17 cellular contexts compared by ENCODE assay signal in the genomic region with DNA sequence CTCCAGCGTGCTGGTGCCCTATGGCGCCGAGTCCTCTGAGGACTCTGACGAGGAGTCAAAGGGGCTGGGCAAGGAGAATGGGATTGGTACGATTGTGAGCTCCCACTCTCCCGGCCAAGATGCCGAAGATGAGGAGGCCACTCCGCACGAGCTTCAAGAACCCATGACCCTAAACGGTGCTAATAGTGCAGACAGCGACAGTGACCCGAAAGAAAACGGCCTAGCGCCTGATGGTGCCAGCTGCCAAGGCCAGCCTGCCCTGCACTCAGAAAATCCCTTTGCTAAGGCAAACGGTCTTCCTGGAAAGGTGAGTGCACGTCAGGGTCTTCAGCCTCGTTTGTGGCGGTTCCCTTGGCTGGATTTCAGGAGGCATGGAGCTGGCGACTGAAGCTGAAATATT. TPM values are rescaled to one million over a fixed set of nuclear protein-coding genes. Genes with fewer than 3 reads are reported as not detected.
DNase-seq lines count a peak whose midpoint lies in the region; ATAC-seq, FAIRE-seq and TF ChIP-seq lines count a peak whose summit lies in the region.
"Had no signal": no experiment of that assay in that cellular context is flagged by ENCODE, and none has a peak within 500 bp of the region (broad histone marks: within the 10 kb centered on the region; RNA-seq: fewer than 3 reads in every experiment).

No MANE protein-coding gene starts in this region.

- H3K4me1 ChIP-seq in OCI-LY7 (ENCODE audit: insufficient read depth, low read length, poor library complexity, severe bottlenecking) (no peaks in the 10 kb centered on the region), endothelial cell of umbilical vein (ENCODE audit: control insufficient read depth, extremely low read depth, insufficient read depth, low read length) (no peaks in the 10 kb centered on the region), smooth muscle cell (ENCODE audit: low read depth) (no peaks in the 10 kb centered on the region), Karpas-422 (ENCODE audit: low read length) (no peaks in the 10 kb centered on the region)
- H3K4me1 ChIP-seq: BLaER1 treated with 17β-estradiol and CSF1 and Interleukin-3, amounts not matched to agents 10 nM and 100 nM; Caco-2 had no signal

- no peak for TF ChIP-seq CTCF in OCI-LY7 (conservative IDR thresholded peaks at IDR 0.05; ENCODE audit: low read length)
- TF ChIP-seq CTCF in endothelial cell of umbilical vein (IDR thresholded peaks at IDR 0.05; ENCODE audit: extremely low read depth in 1 of 2, insufficient read depth in 1 of 2, low read depth in 1 of 2, low read length in 2 of 2) = no peak
- TF ChIP-seq CTCF in progenitor cell of endocrine pancreas (IDR thresholded peaks at IDR 0.05; ENCODE audit: unreplicated experiment) = no peak
- TF ChIP-seq CTCF in smooth muscle cell (IDR thresholded peaks at IDR 0.05; ENCODE audit: borderline replicate concordance, insufficient read depth, poor library complexity, severe bottlenecking) = no peak

- no peak overlapping the region for H3K9ac ChIP-seq in endothelial cell of umbilical vein (replicated peaks; ENCODE audit: extremely low read depth, insufficient read depth, low read length)
- H3K9ac ChIP-seq in smooth muscle cell (ENCODE audit: low read depth) = no peak overlapping the region
- no peak overlapping the region for H3K9ac ChIP-seq in Karpas-422 (ENCODE audit: low read length)
- H3K9ac ChIP-seq: BLaER1 treated with 17β-estradiol and CSF1 and Interleukin-3, amounts not matched to agents 10 nM and 100 nM had no signal

- H3K36me3 ChIP-seq in OCI-LY7 (ENCODE audit: insufficient read depth, low read length) (peaks cover 94% of the 10 kb centered on the region), endothelial cell of umbilical vein (ENCODE audit: control insufficient read depth in 2 of 2, extremely low read depth in 1 of 2, insufficient read depth in 2 of 2, low read length in 2 of 2) (peaks cover 37% of the 10 kb centered on the region in 2 experiments), smooth muscle cell (ENCODE audit: low read depth) (peaks cover 3% of the 10 kb centered on the region), Karpas-422 (ENCODE audit: insufficient read depth, low read length) (peaks cover 25% of the 10 kb centered on the region)

- H3K9me3 Mint-ChIP-seq in activated naive CD8-positive, alpha-beta T cell treated with anti-CD3 and anti-CD28 coated beads, Interleukin-2, amount 50 U/mL, for 24 hours = no peaks in the 10 kb centered on the region
- no peaks in the 10 kb centered on the region for H3K9me3 Mint-ChIP-seq in progenitor cell of endocrine pancreas (ENCODE audit: low read depth)
- H3K9me3 Mint-ChIP-seq: CD8-positive, alpha-beta T cell; H9 had no signal

- H3K9me3 ChIP-seq in OCI-LY7 (ENCODE audit: low read length) (no peaks in the 10 kb centered on the region), endothelial cell of umbilical vein (replicated peaks; ENCODE audit: control insufficient read depth, insufficient read depth, low read length) (no peaks in the 10 kb centered on the region), smooth muscle cell (replicated peaks; ENCODE audit: low read depth) (no peaks in the 10 kb centered on the region), Karpas-422 (ENCODE audit: low read length) (no peaks in the 10 kb centered on the region)
- H3K9me3 ChIP-seq: BLaER1 treated with 17β-estradiol and CSF1 and Interleukin-3, amounts not matched to agents 10 nM and 100 nM; Caco-2 had no signal

- POLR2A ChIA-PET in OCI-LY7 (lab: Charles Lee) (interaction anchor here (0.6 kb wide), 1 partner anchor 104 kb away, joined by 3 read pairs; no protein-coding TSS in a partner anchor), endothelial cell of umbilical vein (lab: Charles Lee) (no interaction called here)

- CTCF ChIA-PET in OCI-LY7 (lab: Charles Lee; ENCODE audit: unreplicated experiment) (no interaction called here), endothelial cell of umbilical vein (lab: Charles Lee) (interaction anchor here (3.6 kb wide), 1 partner anchor 10 kb away, joined by 13 read pairs; no protein-coding TSS in a partner anchor)

- dilution Hi-C loops in endothelial cell of umbilical vein (cut with MboI; ENCODE audit: extremely low pct_ligation_motif_present, low sequenced_read_pairs) = no loop called here

- BruUV-seq in OCI-LY7 (replicated peaks; lab: Mats Ljungman, UMichigan) (TSS peak; percentile 55), endothelial cell of umbilical vein (replicated peaks; lab: Mats Ljungman, UMichigan) (TSS peak; percentile 42)

- no peaks in the 10 kb centered on the region for H3K27me3 Mint-ChIP-seq in activated naive CD8-positive, alpha-beta T cell treated with anti-CD3 and anti-CD28 coated beads, Interleukin-2, amount 50 U/mL, for 24 hours
- H3K27me3 Mint-ChIP-seq in progenitor cell of endocrine pancreas = no peaks in the 10 kb centered on the region
- H3K27me3 Mint-ChIP-seq: B cell had no signal

- peaks cover 62% of the 10 kb centered on the region for H3K36me3 Mint-ChIP-seq in activated naive CD8-positive, alpha-beta T cell treated with anti-CD3 and anti-CD28 coated beads, Interleukin-2, amount 50 U/mL, for 24 hours (ENCODE audit: low read depth)
- peaks cover 44% of the 10 kb centered on the region for H3K36me3 Mint-ChIP-seq in progenitor cell of endocrine pancreas (ENCODE audit: insufficient read depth)

- 97% methylated on average over 19 of the region's 19 CpGs for WGBS in smooth muscle cell (ENCODE audit: low lambda C conversion rate)

- H3F3A ChIP-seq in smooth muscle cell (ENCODE audit: low read depth) = no peaks in the 10 kb centered on the region

- intact Hi-C loops in OCI-LY7 (cut with micrococcal nuclease; ENCODE audit: unreplicated experiment) (no loop called here), endothelial cell of umbilical vein (cut with micrococcal nuclease) (loop anchor here (10.0 kb wide), 1 partner anchor 155 kb away; no protein-coding TSS in a partner anchor)

- H2AFZ ChIP-seq in OCI-LY7 (ENCODE audit: low read length) (no peak overlapping the region), endothelial cell of umbilical vein (ENCODE audit: low read depth, low read length) (no peak overlapping the region), smooth muscle cell (ENCODE audit: low read depth) (no peak overlapping the region), Karpas-422 (ENCODE audit: low read length) (no peak overlapping the region)

- TF ChIP-seq POLR2A in endothelial cell of umbilical vein (IDR thresholded peaks at IDR 0.05; ENCODE audit: low read depth, low read length) = no peak

- peak overlapping the region; percentile 10 for H3K27ac Mint-ChIP-seq in activated naive CD8-positive, alpha-beta T cell treated with anti-CD3 and anti-CD28 coated beads, Interleukin-2, amount 50 U/mL, for 24 hours
- H3K27ac Mint-ChIP-seq in progenitor cell of endocrine pancreas = peak overlapping the region; percentile 67
- H3K27ac Mint-ChIP-seq: B cell; CD8-positive, alpha-beta T cell; H9 had no signal

- no peaks in the 10 kb centered on the region for H3K9me1 ChIP-seq in endothelial cell of umbilical vein (replicated peaks; ENCODE audit: control insufficient read depth, extremely low read depth, insufficient read depth, low read length)

- no peaks in the 10 kb centered on the region; the same call in 1 of the 2 replicates for H4K20me1 ChIP-seq in OCI-LY7 (ENCODE audit: insufficient read depth, low read length)
- H4K20me1 ChIP-seq in endothelial cell of umbilical vein (replicated peaks; ENCODE audit: control insufficient read depth, extremely low read depth, insufficient read depth, low read length) = no peaks in the 10 kb centered on the region
- H4K20me1 ChIP-seq in smooth muscle cell (ENCODE audit: low read depth) = no peaks in the 10 kb centered on the region
- H4K20me1 ChIP-seq in Karpas-422 (ENCODE audit: insufficient read depth, low read depth, low read length) = no peaks in the 10 kb centered on the region

- no peak overlapping the region for H3K4me3 ChIP-seq in OCI-LY7 (ENCODE audit: low read depth, low read length, poor library complexity, severe bottlenecking)
- H3K4me3 ChIP-seq in endothelial cell of umbilical vein (replicated peaks in 1 of 3; ENCODE audit: insufficient read depth in 1 of 3, low read depth in 1 of 3, low read length in 3 of 3) = no peak overlapping the region
- H3K4me3 ChIP-seq in smooth muscle cell = no peak overlapping the region
- H3K4me3 ChIP-seq in Karpas-422 (ENCODE audit: low read length) = no peak overlapping the region
- H3K4me3 ChIP-seq: BLaER1 treated with 17β-estradiol and CSF1 and Interleukin-3, amounts not matched to agents 10 nM and 100 nM had no signal

- H3K4me1 Mint-ChIP-seq in activated naive CD8-positive, alpha-beta T cell treated with anti-CD3 and anti-CD28 coated beads, Interleukin-2, amount 50 U/mL, for 24 hours = no peaks in the 10 kb centered on the region
- H3K4me1 Mint-ChIP-seq in progenitor cell of endocrine pancreas (ENCODE audit: low read depth) = no peaks in the 10 kb centered on the region
- H3K4me1 Mint-ChIP-seq: B cell, H9 had no signal

- H3K27ac ChIP-seq in OCI-LY7 (ENCODE audit: low read depth, low read length, poor library complexity, severe bottlenecking) = no peak overlapping the region
- H3K27ac ChIP-seq in endothelial cell of umbilical vein (ENCODE audit: insufficient read depth, low read depth, low read length) = no peak overlapping the region
- H3K27ac ChIP-seq in smooth muscle cell (ENCODE audit: low read depth) = no peak overlapping the region
- no peak overlapping the region for H3K27ac ChIP-seq in Karpas-422 (ENCODE audit: low read length)
- H3K27ac ChIP-seq: BLaER1 treated with 17β-estradiol and CSF1 and Interleukin-3, amounts not matched to agents 10 nM and 100 nM had no signal

- H3K4me2 ChIP-seq in OCI-LY7 (ENCODE audit: low read length) = no peak overlapping the region
- no peak overlapping the region for H3K4me2 ChIP-seq in endothelial cell of umbilical vein (ENCODE audit: insufficient read depth, low read length)
- no peak overlapping the region for H3K4me2 ChIP-seq in smooth muscle cell
- no peak overlapping the region for H3K4me2 ChIP-seq in Karpas-422 (ENCODE audit: low read depth, low read length, poor library complexity, severe bottlenecking)
- H3K4me2 ChIP-seq: BLaER1 treated with 17β-estradiol and CSF1 and Interleukin-3, amounts not matched to agents 10 nM and 100 nM had no signal

- no peak overlapping the region for H3K4me3 Mint-ChIP-seq in activated naive CD8-positive, alpha-beta T cell treated with anti-CD3 and anti-CD28 coated beads, Interleukin-2, amount 50 U/mL, for 24 hours
- no peak overlapping the region for H3K4me3 Mint-ChIP-seq in progenitor cell of endocrine pancreas (ENCODE audit: low read depth)
- H3K4me3 Mint-ChIP-seq: B cell; CD8-positive, alpha-beta T cell; H9 had no signal

- no peak for FAIRE-seq in endothelial cell of umbilical vein (lab: Jason Lieb, UNC)
- FAIRE-seq: H1 had no signal

- DNase-seq in OCI-LY7 (ENCODE audit: low spot score) (no peak), endothelial cell of umbilical vein (ENCODE audit: low read depth, low spot score) (no peak), progenitor cell of endocrine pancreas (ENCODE audit: low spot score, unreplicated experiment) (no peak), smooth muscle cell (lab: John Stamatoyannopoulos, UW; ENCODE audit: unreplicated experiment) (no peak), Karpas-422 (no peak)
- DNase-seq in activated naive CD8-positive, alpha-beta T cell treated with anti-CD3 and anti-CD28 coated beads, Interleukin-2, amount 50 U/mL, for 24 hours = no peak
- no peak for DNase-seq in activated T-cell treated with anti-CD3 and anti-CD28 coated beads, Interleukin-2, amount 50 U/mL, for 48 hours
- DNase-seq: Caco-2; CD8-positive, alpha-beta T cell; DMS153; DMS79; GDM1; H9 had no signal

- ATAC-seq in activated naive CD8-positive, alpha-beta T cell treated with anti-CD3 and anti-CD28 coated beads, Interleukin-2, amount 50 U/mL, for 24 hours = no peak
- ATAC-seq in GM21786 (IDR thresholded peaks at IDR 0.05; ENCODE audit: unreplicated experiment) = no peak
- ATAC-seq: CD8-positive, alpha-beta T cell had no signal

- H3K79me2 ChIP-seq in OCI-LY7 (ENCODE audit: insufficient read depth, low read depth, low read length) (no peaks in the 10 kb centered on the region), endothelial cell of umbilical vein (ENCODE audit: control insufficient read depth, insufficient read depth, low read length) (no peaks in the 10 kb centered on the region), smooth muscle cell (ENCODE audit: low read depth) (no peaks in the 10 kb centered on the region), Karpas-422 (ENCODE audit: low read length) (no peaks in the 10 kb centered on the region)

- H3K9me2 ChIP-seq in OCI-LY7 (ENCODE audit: insufficient read depth, low read length) (no peaks in the 10 kb centered on the region), Karpas-422 (replicated peaks; ENCODE audit: insufficient read depth, low read length) (no peaks in the 10 kb centered on the region)

- H3K27me3 ChIP-seq in endothelial cell of umbilical vein (ENCODE audit: control insufficient read depth in 2 of 2, insufficient read depth in 2 of 2, low read length in 2 of 2) = no peaks in the 10 kb centered on the region
- H3K27me3 ChIP-seq in smooth muscle cell (ENCODE audit: low read depth) = no peaks in the 10 kb centered on the region
- H3K27me3 ChIP-seq in Karpas-422 (ENCODE audit: low read length) = no peaks in the 10 kb centered on the region
- H3K27me3 ChIP-seq: BLaER1 treated with 17β-estradiol and CSF1 and Interleukin-3, amounts not matched to agents 10 nM and 100 nM had no signal

RNA-seq across cellular contexts. Expression of gene USP42, which starts 45.2 kb away (rescaled TPM):
- total RNA-seq in OCI-LY7 (2014; rRNA removed; shearing (Covaris generic)) = 9.5 and 9.8 TPM in 2 replicates
- 17.2 and 18.8 TPM in 2 replicates for total RNA-seq in OCI-LY7 (2022)
- total RNA-seq in endothelial cell of umbilical vein = 12.5 and 12.7 TPM in 2 replicates
- 4.2 TPM in 2 replicates for polyA plus RNA-seq in endothelial cell of umbilical vein
- 4.1 and 4.7 TPM in 2 replicates for polyA plus RNA-seq in endothelial cell of umbilical vein (2011; cell fraction: cytosol; rRNA removed)
- polyA plus RNA-seq in endothelial cell of umbilical vein (2011; cell fraction: nucleus; rRNA removed) = 12.7 and 13.2 TPM in 2 replicates
- 6.4 TPM in 2 replicates for polyA plus RNA-seq in endothelial cell of umbilical vein (2012)
- polyA minus RNA-seq in endothelial cell of umbilical vein = 8.1 and 15.7 TPM in 2 replicates
- 5.5 TPM for polyA minus RNA-seq in endothelial cell of umbilical vein (2011; cell fraction: cytosol; rRNA and poly(A)+ RNA removed)
- polyA minus RNA-seq in endothelial cell of umbilical vein (2011; cell fraction: nucleus; rRNA and poly(A)+ RNA removed) = 9.0 and 11.8 TPM in 2 replicates
- total RNA-seq in progenitor cell of endocrine pancreas = 26.1 and 26.2 TPM in 2 replicates
- total RNA-seq in smooth muscle cell = 7.8 and 12.1 TPM in 2 replicates
- 12.6 and 15.0 TPM in 2 replicates for polyA plus RNA-seq in smooth muscle cell
- 6.8 and 10.2 TPM in 2 replicates for total RNA-seq in Karpas-422 (2014; rRNA removed; shearing (Covaris generic); ENCODE audit: low replicate concordance)
